ENCODE assay signal across 16 cellular contexts in the genomic region with DNA sequence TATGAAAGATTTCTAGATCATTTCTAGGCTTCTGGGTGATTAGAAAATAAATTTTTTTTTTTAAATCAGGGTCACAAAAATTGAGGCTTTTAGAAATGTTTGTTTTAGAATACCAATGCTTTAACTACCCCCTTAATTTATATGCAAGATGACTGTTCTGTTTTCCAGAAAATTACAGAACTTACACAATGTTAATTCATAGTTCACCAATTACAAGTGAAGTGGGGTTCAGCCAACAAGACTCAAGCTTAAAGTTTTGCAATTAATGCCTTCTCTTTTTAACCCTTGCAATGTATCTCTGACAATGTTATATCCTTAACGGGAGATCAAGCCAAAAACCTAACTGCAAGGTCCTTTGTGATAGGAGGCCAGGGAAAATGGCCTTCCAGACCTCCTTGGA. TPM values are rescaled to one million over a fixed set of nuclear protein-coding genes. Genes with fewer than 3 reads are reported as not detected.
DNase-seq lines count a peak whose midpoint lies in the region; ATAC-seq and TF ChIP-seq lines count a peak whose summit lies in the region.
"Had no signal": no experiment of that assay in that cellular context is flagged by ENCODE, and none has a peak within 500 bp of the region (broad histone marks: within the 10 kb centered on the region; RNA-seq: fewer than 3 reads in every experiment).

No MANE protein-coding gene starts in this region.

- H3K4me2 ChIP-seq in mammary epithelial cell (ENCODE audit: insufficient read depth, low read depth, low read length) (peak overlapping the region; percentile 49), mesendoderm (ENCODE audit: low read length) (no peak overlapping the region)

- peak overlapping the region; percentile 79 for H3K4me3 Mint-ChIP-seq in HFFc6
- H3K4me3 Mint-ChIP-seq: activated CD8-positive, alpha-beta T cell treated with anti-CD3 and anti-CD28 coated beads, Interleukin-2, amount 10 ng/mL, durations not matched to agents 7 days and 5 days; CD4-positive, alpha-beta T cell; stimulated activated effector memory CD8-positive, alpha-beta T cell treated with anti-CD3 and anti-CD28 coated beads, Interleukin-12 subunit alpha, Interleukin-12 subunit beta, amount 100 ng/mL, for 72 hours had no signal

- no peak overlapping the region for H2AFZ ChIP-seq in mammary epithelial cell (ENCODE audit: low read depth, low read length)
- H2AFZ ChIP-seq: parathyroid adenoma had no signal

- H3K4me3 ChIP-seq in mammary epithelial cell (replicated peaks in 1 of 3; ENCODE audit: insufficient read depth in 1 of 3, low read depth in 2 of 3, low read length in 3 of 3) = no peak overlapping the region
- no peak overlapping the region for H3K4me3 ChIP-seq in mesendoderm (ENCODE audit: low read length)
- no peak overlapping the region for H3K4me3 ChIP-seq in testis
- H3K4me3 ChIP-seq: lung had no signal

- H3K36me3 ChIP-seq in mammary epithelial cell (ENCODE audit: insufficient read depth, low read length) (no peaks in the 10 kb centered on the region), mesendoderm (ENCODE audit: control insufficient read depth, insufficient read depth, low read length) (no peaks in the 10 kb centered on the region), testis (ENCODE audit: low read depth, missing control alignments) (no peaks in the 10 kb centered on the region)

- H3K23ac ChIP-seq in mesendoderm (ENCODE audit: low read length) = no peak overlapping the region

- DNase-seq in HFFc6 (no peak), mammary epithelial cell (no peak), mesendoderm (no peak), testis (no peak), 8988T (no peak), kidney glomerular epithelial cell (lab: John Stamatoyannopoulos, UW) (no peak)
- DNase-seq: GDM1, NCI-H1930, SHP77 treated with DMSO at 0.1 percent for 48 hours had no signal

- BruUV-seq in mammary epithelial cell (replicated peaks; lab: Mats Ljungman, UMichigan) = no TSS peak

- H3K79me1 ChIP-seq in mesendoderm (ENCODE audit: low read length) = no peaks in the 10 kb centered on the region

- peaks cover 45% of the 10 kb centered on the region for H3K4me1 Mint-ChIP-seq in HFFc6 (ENCODE audit: low read depth)

- ATAC-seq in GM19467 (IDR thresholded peaks at IDR 0.05; ENCODE audit: unreplicated experiment) (no peak), GM18861 (IDR thresholded peaks at IDR 0.05; ENCODE audit: unreplicated experiment) (no peak)
- ATAC-seq: activated CD8-positive, alpha-beta T cell treated with anti-CD3 and anti-CD28 coated beads, Interleukin-2, amount 10 ng/mL, durations not matched to agents 7 days and 5 days had no signal

- no peak for TF ChIP-seq CTCF in HFFc6 (IDR thresholded peaks at IDR 0.05)
- no peak for TF ChIP-seq CTCF in mammary epithelial cell (conservative IDR thresholded peaks at IDR 0.05 in 1 of 2, IDR thresholded peaks at IDR 0.05 in 1 of 2; ENCODE audit: extremely low read depth in 1 of 2, insufficient read depth in 1 of 2, low read depth in 1 of 2, low read length in 2 of 2)
- no peak for TF ChIP-seq CTCF in testis (IDR thresholded peaks at IDR 0.05)

- H3K27ac ChIP-seq in mammary epithelial cell (ENCODE audit: insufficient read depth, low read depth, low read length) (peak overlapping the region; percentile 1), mesendoderm (ENCODE audit: low read depth, low read length) (no peak overlapping the region), testis (peak overlapping the region; percentile 60 to 77)
- H3K27ac ChIP-seq: parathyroid adenoma had no signal

- in situ Hi-C loops in mammary epithelial cell (cut with MboI; ENCODE audit: low sequenced_read_pairs in 2 of 2) = loop anchor here (10.0 kb wide), 2 partner anchors 106 to 206 kb away; no protein-coding TSS in a partner anchor

- H2AK5ac ChIP-seq in mesendoderm (ENCODE audit: low read length) = peak overlapping the region; percentile 4

- dilution Hi-C loops in mammary epithelial cell (cut with HindIII; ENCODE audit: low sequenced_read_pairs) = no loop called here

- intact Hi-C loops in mammary epithelial cell (cut with micrococcal nuclease) = loop anchor here (2.0 kb wide), 1 partner anchor 18 kb away; no protein-coding TSS in a partner anchor
- intact Hi-C loops in testis (cut with DNase I; ENCODE audit: low total_unique reads) = loop anchor here (10.0 kb wide), 3 partner anchors 106 to 206 kb away; no protein-coding TSS in a partner anchor

- no peak overlapping the region for H3K56ac ChIP-seq in mesendoderm (ENCODE audit: low read length)

- H3K9me3 ChIP-seq in mammary epithelial cell (replicated peaks; ENCODE audit: insufficient read depth, low read length) = no peaks in the 10 kb centered on the region
- H3K9me3 ChIP-seq in testis = no peaks in the 10 kb centered on the region

- CTCF ChIA-PET in mammary epithelial cell (lab: Charles Lee; ENCODE audit: low non-redundant PET) = no interaction called here

- no peak overlapping the region for H3K18ac ChIP-seq in mesendoderm (ENCODE audit: low read length)

- H3K79me2 ChIP-seq in mammary epithelial cell (ENCODE audit: insufficient read depth, low read length) (no peaks in the 10 kb centered on the region), mesendoderm (ENCODE audit: control insufficient read depth, insufficient read depth, low read length) (no peaks in the 10 kb centered on the region)
- H3K79me2 ChIP-seq: parathyroid adenoma had no signal

- H3K36me3 Mint-ChIP-seq in HFFc6 (ENCODE audit: low read depth) = no peaks in the 10 kb centered on the region
- H3K36me3 Mint-ChIP-seq: stimulated activated effector memory CD8-positive, alpha-beta T cell treated with anti-CD3 and anti-CD28 coated beads, Interleukin-12 subunit alpha, Interleukin-12 subunit beta, amount 100 ng/mL, for 72 hours had no signal

- H3K27me3 ChIP-seq in mammary epithelial cell (ENCODE audit: insufficient read depth, low read length) (no peaks in the 10 kb centered on the region), mesendoderm (ENCODE audit: insufficient read depth, low read length, poor library complexity) (no peaks in the 10 kb centered on the region), testis (no peaks in the 10 kb centered on the region)

- no peaks in the 10 kb centered on the region for H4K20me1 ChIP-seq in mammary epithelial cell (ENCODE audit: insufficient read depth, low read length)

- H3K27ac Mint-ChIP-seq in HFFc6 = peak overlapping the region; percentile 93
- H3K27ac Mint-ChIP-seq: activated CD8-positive, alpha-beta T cell treated with anti-CD3 and anti-CD28 coated beads, Interleukin-2, amount 10 ng/mL, durations not matched to agents 7 days and 5 days; CD4-positive, alpha-beta T cell had no signal

- no peak overlapping the region for H3K4ac ChIP-seq in mesendoderm (ENCODE audit: low read depth, low read length)

- no peak overlapping the region for H2BK5ac ChIP-seq in mesendoderm (ENCODE audit: low read length)

- H3K4me1 ChIP-seq in mammary epithelial cell (ENCODE audit: insufficient read depth, low read length) (peaks cover 21% of the 10 kb centered on the region), mesendoderm (ENCODE audit: control insufficient read depth, low read depth, low read length) (peaks cover 4% of the 10 kb centered on the region), testis (no peaks in the 10 kb centered on the region)

- H4K8ac ChIP-seq in mesendoderm (ENCODE audit: low read depth, low read length) = no peak overlapping the region

- no peak overlapping the region for H3K9ac ChIP-seq in mammary epithelial cell (ENCODE audit: insufficient read depth, low read length)
- no peak overlapping the region for H3K9ac ChIP-seq in mesendoderm (ENCODE audit: low read length)
- H3K9ac ChIP-seq: parathyroid adenoma had no signal

- WGBS in mammary epithelial cell (ENCODE audit: low coverage, missing lambda C conversion rate) = 43% methylated on average over 1 of the region's 1 CpG
- WGBS in mesendoderm (ENCODE audit: extremely low coverage, insufficient coverage, low lambda C conversion rate) = no CpG with 5 or more reads among the region's 1 CpG
- 58 to 70% methylated on average over 1 of the region's 1 CpG for WGBS in testis, 2 donors

- no peak overlapping the region for H2BK120ac ChIP-seq in mesendoderm (ENCODE audit: low read depth, low read length)

- no peak overlapping the region for H2BK15ac ChIP-seq in mesendoderm (replicated peaks; ENCODE audit: low read depth)

- no peak overlapping the region for H4K5ac ChIP-seq in mesendoderm (ENCODE audit: low read length)

- H3K27me3 Mint-ChIP-seq in HFFc6 (ENCODE audit: insufficient read depth) = peaks cover 1% of the 10 kb centered on the region

- TF ChIP-seq POLR2A in testis (IDR thresholded peaks at IDR 0.05) = no peak

- H3K9me3 Mint-ChIP-seq in HFFc6 = no peaks in the 10 kb centered on the region
- H3K9me3 Mint-ChIP-seq: CD4-positive, alpha-beta T cell; stimulated activated effector memory CD8-positive, alpha-beta T cell treated with anti-CD3 and anti-CD28 coated beads, Interleukin-12 subunit alpha, Interleukin-12 subunit beta, amount 100 ng/mL, for 72 hours had no signal

RNA-seq across cellular contexts. Expression of a gene that starts 5.6 kb away (rescaled TPM):
- under 1 TPM; 0.59 to 0.81 (median 0.70) TPM for total RNA-seq in HFFc6 (2021; fragmentation: NEBNext Ultra II Directional; extraction: Animal tissue kit (Norgen Biotek cat#: 25700))
- total RNA-seq in mammary epithelial cell (under 1 TPM; under 0.01 to 0.12 TPM), testis (1 to 10 TPM; 9.6 to 10.0 TPM)
- polyA plus RNA-seq in mammary epithelial cell (0.03 TPM), testis (ENCODE audit: insufficient read depth, low read depth, low replicate concordance) (26.5 TPM)
- 1.6 TPM for polyA minus RNA-seq in mammary epithelial cell
- polyA plus RNA-seq in mesendoderm (2013, experiment 1 of 2) = 0.04 TPM
- 0.04 TPM for polyA plus RNA-seq in mesendoderm (2013, experiment 2 of 2)
- total RNA-seq: activated CD8-positive, alpha-beta T cell treated with anti-CD3 and anti-CD28 coated beads, Interleukin-2, amount 10 ng/mL, durations not matched to agents 7 days and 5 days; CD4-positive, alpha-beta T cell had no signal

RNA-seq across cellular contexts. Expression of a gene that starts 12.8 kb away (rescaled TPM):
- total RNA-seq in HFFc6 (2021; fragmentation: NEBNext Ultra II Directional; extraction: Animal tissue kit (Norgen Biotek cat#: 25700)) = not detected
- not detected for total RNA-seq in mammary epithelial cell
- not detected for polyA plus RNA-seq in mammary epithelial cell
- polyA minus RNA-seq in mammary epithelial cell = not detected
- polyA plus RNA-seq in mesendoderm (2013, experiment 1 of 2) = 0.42 TPM
- polyA plus RNA-seq in mesendoderm (2013, experiment 2 of 2) = 0.55 TPM
- under 1 TPM; 0.55 to 0.87 TPM for total RNA-seq in testis
- 1.1 TPM for polyA plus RNA-seq in testis (ENCODE audit: insufficient read depth, low read depth, low replicate concordance)
- total RNA-seq: activated CD8-positive, alpha-beta T cell treated with anti-CD3 and anti-CD28 coated beads, Interleukin-2, amount 10 ng/mL, durations not matched to agents 7 days and 5 days; CD4-positive, alpha-beta T cell; lung had no signal
- polyA plus RNA-seq: lung had no signal

Comparison
In these comparisons a context has a peak if more than half of its experiments do, and no peak if none do; other contexts are left out.
1. RNA of a gene that starts 5.6 kb away (total RNA-seq): 9.6 to 10.0 TPM in testis; 0.59 to 0.81 TPM in HFFc6 and under 0.01 to 0.12 TPM in mammary epithelial cell; every median in the first group is over 4 times any median in the second.